Comparison of ENCODE assay signal across 20 cellular contexts in genomic region chr5:75584641-75585040, GRCh38. TPM values are rescaled to one million over a fixed set of nuclear protein-coding genes. Genes with fewer than 3 reads are reported as not detected.
DNase-seq lines count a peak whose midpoint lies in the region; ATAC-seq and TF ChIP-seq lines count a peak whose summit lies in the region.
"Had no signal": no experiment of that assay in that cellular context is flagged by ENCODE, and none has a peak within 500 bp of the region (broad histone marks: within the 10 kb centered on the region; RNA-seq: fewer than 3 reads in every experiment).

No MANE protein-coding gene starts in this region.

- peaks cover 9% of the 10 kb centered on the region for H3K36me3 ChIP-seq in BE2C
- peaks cover 7% of the 10 kb centered on the region for H3K36me3 ChIP-seq in IMR-90 (ENCODE audit: control insufficient read depth, insufficient read depth, low read length)
- H3K36me3 ChIP-seq in mammary epithelial cell (ENCODE audit: insufficient read depth, low read length): peaks cover 19% of the 10 kb centered on the region
- H3K36me3 ChIP-seq in mucosa of descending colon (ENCODE audit: low read depth): no peaks in the 10 kb centered on the region
- H3K36me3 ChIP-seq in psoas muscle (ENCODE audit: insufficient read depth in 1 of 2, low read depth in 1 of 2): peaks cover 2 to 77% of the 10 kb centered on the region in 2 donors

- dilution Hi-C loops in IMR-90 (cut with HindIII; ENCODE audit: low sequenced_read_pairs, unreplicated experiment): no loop called here
- dilution Hi-C loops in mammary epithelial cell (cut with HindIII; ENCODE audit: low sequenced_read_pairs): no loop called here

- WGBS in IMR-90 (ENCODE audit: extremely low coverage in 2 of 2, insufficient read length in 1 of 2), 2 experiments: no CpG with 5 or more reads among the region's 2 CpGs
- 81% methylated on average over 2 of the region's 2 CpGs for WGBS in mammary epithelial cell (ENCODE audit: low coverage, missing lambda C conversion rate)
- 92 to 97% (median 93%) methylated on average over 2 of the region's 2 CpGs for WGBS in psoas muscle, 3 donors

- no peak overlapping the region for H3K23ac ChIP-seq in IMR-90 (ENCODE audit: low read depth, low read length)

- H2AK9ac ChIP-seq in IMR-90 (replicated peaks; ENCODE audit: low read depth, low read length, poor library complexity): no peak overlapping the region

- H2BK20ac ChIP-seq in IMR-90 (ENCODE audit: low read depth, low read length): no peak overlapping the region

- H3K4ac ChIP-seq in IMR-90 (ENCODE audit: low read depth, low read length): no peak overlapping the region

- no peak overlapping the region for H4K8ac ChIP-seq in IMR-90 (ENCODE audit: low read depth in 2 of 2, low read length in 2 of 2)

- TF ChIP-seq RAD21 in IMR-90 (IDR thresholded peaks at IDR 0.05; ENCODE audit: low read length): peak; percentile 29; the same call in 1 of the 2 replicates

- no peak overlapping the region for H3K4me3 ChIP-seq in BE2C (ENCODE audit: low read depth, low read length)
- no peak overlapping the region for H3K4me3 ChIP-seq in IMR-90 (ENCODE audit: insufficient read depth, low read depth, low read length)
- no peak overlapping the region for H3K4me3 ChIP-seq in mammary epithelial cell (replicated peaks in 1 of 3; ENCODE audit: insufficient read depth in 1 of 3, low read depth in 2 of 3, low read length in 3 of 3)
- no peak overlapping the region for H3K4me3 ChIP-seq in mucosa of descending colon
- H3K4me3 ChIP-seq in psoas muscle: no peak overlapping the region
- H3K4me3 ChIP-seq: sigmoid colon, stomach had no signal

- H2AK5ac ChIP-seq in IMR-90 (ENCODE audit: low read depth, low read length): no peak overlapping the region

- ATAC-seq in IMR-90 (ENCODE audit: low read depth): no peak
- ATAC-seq in mucosa of descending colon: peak; percentile 44
- no peak for ATAC-seq in HG03342 (IDR thresholded peaks at IDR 0.05; ENCODE audit: unreplicated experiment)
- no peak for ATAC-seq in psoas muscle
- ATAC-seq: activated T-cell treated with anti-CD3 and anti-CD28 coated beads, Interleukin-2, amount 50 U/mL, for 72 hours; natural killer cell treated with Interleukin-12 subunit alpha and Interleukin-12 subunit beta and Interleukin-15 and Interleukin-18, amount 100 ng/mL, for 72 hours had no signal

- H2AFZ ChIP-seq in IMR-90 (replicated peaks; ENCODE audit: low read length, poor library complexity): no peak overlapping the region
- H2AFZ ChIP-seq in mammary epithelial cell (ENCODE audit: low read depth, low read length): no peak overlapping the region

- no peak overlapping the region for H3K56ac ChIP-seq in IMR-90 (ENCODE audit: extremely low read depth, insufficient read depth, low read length)

- peak; percentile 25 for TF ChIP-seq CTCF in BE2C (IDR thresholded peaks at IDR 0.05; ENCODE audit: low read depth, low read length)
- peak; percentile 28 for TF ChIP-seq CTCF in IMR-90 (conservative IDR thresholded peaks at IDR 0.05; ENCODE audit: low read depth, low read length)
- TF ChIP-seq CTCF in mammary epithelial cell (conservative IDR thresholded peaks at IDR 0.05 in 1 of 2, IDR thresholded peaks at IDR 0.05 in 1 of 2; ENCODE audit: extremely low read depth in 1 of 2, insufficient read depth in 1 of 2, low read depth in 1 of 2, low read length in 2 of 2): peak; percentile 9 to 44
- no peak for TF ChIP-seq CTCF in mucosa of descending colon (IDR thresholded peaks at IDR 0.05)
- TF ChIP-seq CTCF in psoas muscle (IDR thresholded peaks at IDR 0.05): no peak

- in situ Hi-C loops in IMR-90 (cut with MboI; ENCODE audit: low sequenced_read_pairs): no loop called here
- in situ Hi-C loops in mammary epithelial cell (cut with MboI; ENCODE audit: low sequenced_read_pairs in 2 of 2): no loop called here

- POLR2A ChIA-PET in IMR-90 (lab: Charles Lee; ENCODE audit: unreplicated experiment): no interaction called here

- intact Hi-C loops in IMR-90 (cut with micrococcal nuclease) (loop anchor here (10.0 kb wide), 1 partner anchor 240 kb away; no protein-coding TSS in a partner anchor), mammary epithelial cell (cut with micrococcal nuclease) (loop anchor here (1.0 to 5.0 kb wide), 5 partner anchors 72 to 673 kb away; partner anchors contain the start of genes CERT1 and POLK), mucosa of descending colon (cut with DNase I, micrococcal nuclease) (loop anchor here in 1 of 2 donors (5.0 kb wide), 1 partner anchor 93 kb away; no protein-coding TSS in a partner anchor), psoas muscle (cut with DNase I) (loop anchor here in 1 of 2 donors (10.0 kb wide), 1 partner anchor 230 kb away; no protein-coding TSS in a partner anchor)

- no TSS peak for BruUV-seq in IMR-90 (replicated peaks; lab: Mats Ljungman, UMichigan)
- BruUV-seq in mammary epithelial cell (replicated peaks; lab: Mats Ljungman, UMichigan): no TSS peak

- H4K5ac ChIP-seq in IMR-90 (ENCODE audit: low read depth, low read length): no peak overlapping the region

- CTCF ChIA-PET in IMR-90 (lab: Yijun Ruan, JAX) (interaction anchor here (0.6 to 1.0 kb wide), 3 partner anchors 15 to 232 kb away, joined by 3 read pairs; no protein-coding TSS in a partner anchor), mammary epithelial cell (lab: Charles Lee; ENCODE audit: low non-redundant PET) (no interaction called here)

- H3K27me3 ChIP-seq in BE2C (no peaks in the 10 kb centered on the region), IMR-90 (ENCODE audit: control insufficient read depth, insufficient read depth, low read length) (no peaks in the 10 kb centered on the region), mammary epithelial cell (ENCODE audit: insufficient read depth, low read length) (no peaks in the 10 kb centered on the region), psoas muscle (ENCODE audit: insufficient read depth in 3 of 3, low read length in 2 of 3) (no peaks in the 10 kb centered on the region)
- H3K27me3 ChIP-seq: sigmoid colon, stomach had no signal

- no peak overlapping the region for H3K18ac ChIP-seq in IMR-90 (ENCODE audit: low read depth, low read length)

- H4K91ac ChIP-seq in IMR-90 (ENCODE audit: insufficient read depth, low read depth, low read length): no peak overlapping the region

- no peak for TF ChIP-seq POLR2A in IMR-90 (IDR thresholded peaks at IDR 0.05; ENCODE audit: low read depth, low read length)

- H3K4me2 ChIP-seq in IMR-90 (ENCODE audit: low read depth, low read length) (no peak overlapping the region), mammary epithelial cell (ENCODE audit: insufficient read depth, low read depth, low read length) (no peak overlapping the region)

- H3K9ac ChIP-seq in IMR-90 (ENCODE audit: low read depth, low read length): no peak overlapping the region
- H3K9ac ChIP-seq in mammary epithelial cell (ENCODE audit: insufficient read depth, low read length): no peak overlapping the region

- no peaks in the 10 kb centered on the region for H3K79me2 ChIP-seq in mammary epithelial cell (ENCODE audit: insufficient read depth, low read length)

- DNase-seq in BE2C (no peak), IMR-90 (no peak), mammary epithelial cell (no peak), mucosa of descending colon (no peak), CD1c-positive myeloid dendritic cell (ENCODE audit: extremely low spot score) (no peak), NCI-H524 treated with DMSO at 0.1 percent for 48 hours (lab: John Stamatoyannopoulos, UW) (no peak), psoas muscle (no peak)
- DNase-seq: activated CD4-positive, alpha-beta T cell treated with anti-CD3 and anti-CD28 coated beads, Interleukin-2, amount 10 ng/mL, durations not matched to agents 24 days and 14 days; activated T-cell treated with anti-CD3 and anti-CD28 coated beads, Interleukin-2, amount 50 U/mL, for 72 hours; CD8-positive, alpha-beta memory T cell; GF-D8; glutamatergic neuron; HCEC 1CT; MV-4-11; sigmoid colon; stomach had no signal

- H4K20me1 ChIP-seq in IMR-90 (ENCODE audit: insufficient read depth, low read length): no peaks in the 10 kb centered on the region
- H4K20me1 ChIP-seq in mammary epithelial cell (ENCODE audit: insufficient read depth, low read length): no peaks in the 10 kb centered on the region

- H2BK5ac ChIP-seq in IMR-90 (ENCODE audit: low read depth, low read length, poor library complexity, severe bottlenecking): no peak overlapping the region

- no peak overlapping the region for H2BK120ac ChIP-seq in IMR-90 (ENCODE audit: low read depth, low read length)

- H3K4me1 ChIP-seq in BE2C: no peaks in the 10 kb centered on the region
- no peaks in the 10 kb centered on the region for H3K4me1 ChIP-seq in IMR-90 (ENCODE audit: control insufficient read depth, insufficient read depth, low read length)
- no peaks in the 10 kb centered on the region for H3K4me1 ChIP-seq in mammary epithelial cell (ENCODE audit: insufficient read depth, low read length)
- H3K4me1 ChIP-seq in mucosa of descending colon (ENCODE audit: low read depth): no peaks in the 10 kb centered on the region
- no peaks in the 10 kb centered on the region for H3K4me1 ChIP-seq in psoas muscle
- H3K4me1 ChIP-seq: sigmoid colon, stomach had no signal

- no peak overlapping the region for H3K14ac ChIP-seq in IMR-90 (replicated peaks; ENCODE audit: low read depth, low read length)

- H3K9me3 ChIP-seq in BE2C (no peaks in the 10 kb centered on the region), IMR-90 (ENCODE audit: control insufficient read depth, insufficient read depth, low read length) (no peaks in the 10 kb centered on the region), mammary epithelial cell (replicated peaks; ENCODE audit: insufficient read depth, low read length) (no peaks in the 10 kb centered on the region), mucosa of descending colon (no peaks in the 10 kb centered on the region), psoas muscle (no peaks in the 10 kb centered on the region)
- H3K9me3 ChIP-seq: sigmoid colon, stomach had no signal

- no peaks in the 10 kb centered on the region; a peak in 2 of 4 replicates for H3K79me1 ChIP-seq in IMR-90 (ENCODE audit: low read depth in 1 of 2, low read length in 2 of 2)

- no peaks in the 10 kb centered on the region for H3K9me1 ChIP-seq in IMR-90 (ENCODE audit: insufficient read depth, low read length)

- H3K27ac ChIP-seq in IMR-90 (ENCODE audit: insufficient read depth, low read length) (no peak overlapping the region), mammary epithelial cell (ENCODE audit: insufficient read depth, low read depth, low read length) (no peak overlapping the region), psoas muscle (no peak overlapping the region)
- H3K27ac ChIP-seq: RWPE1, sigmoid colon, stomach had no signal

- H2BK15ac ChIP-seq in IMR-90 (ENCODE audit: low read depth, low read length): no peak overlapping the region

RNA-seq across cellular contexts. Expression of gene ANKDD1B, which starts 26.6 kb away (rescaled TPM):
- polyA plus RNA-seq in BE2C (2012; ENCODE audit: insufficient read depth, insufficient read length, low read depth): 0.73 TPM
- total RNA-seq in IMR-90 (2012; rRNA removed): 0.28 TPM in 1 of 2 replicates, not detected in the other
- 0.16 and 0.24 TPM in 2 replicates for polyA plus RNA-seq in IMR-90 (2012; rRNA removed)
- 0.01 TPM in 1 of 2 replicates, not detected in the other for polyA plus RNA-seq in IMR-90 (2012; cell fraction: cytosol; rRNA removed)
- polyA plus RNA-seq in IMR-90 (2012; cell fraction: nucleus; rRNA removed; ENCODE audit: low replicate concordance): 0.36 and 1.3 TPM in 2 replicates
- total RNA-seq in mammary epithelial cell: 1 to 10 TPM in 1 of 2 donors, under 1 TPM in 1; 0.52 to 1.5 TPM
- polyA plus RNA-seq in mammary epithelial cell: 0.06 TPM
- not detected for polyA minus RNA-seq in mammary epithelial cell
- 1 to 10 TPM; 4.0 to 9.2 (median 8.0) TPM for total RNA-seq in mucosa of descending colon
- total RNA-seq in psoas muscle: under 1 TPM in 1 of 4 donors, not detected in 3; 0.26 TPM
- polyA plus RNA-seq in psoas muscle: under 1 TPM in 2 of 3 donors, not detected in 1; 0.09 to 0.14 TPM
- total RNA-seq: NCI-H460 had no signal

Comparison
In these comparisons a context has a peak if more than half of its experiments do, and no peak if none do; other contexts are left out.
1. CTCF ChIP-seq: peak in BE2C (single experiment), IMR-90 (single experiment) and mammary epithelial cell (2 of 2); none in mucosa of descending colon (single experiment) and psoas muscle (single experiment).